In genomic region chr6:156822747-156823206, GRCh38 we compare ENCODE assay signal across 13 cellular contexts. TPM values are rescaled to one million over a fixed set of nuclear protein-coding genes. Genes with fewer than 3 reads are reported as not detected.
DNase-seq lines count a peak whose midpoint lies in the region; ATAC-seq, FAIRE-seq and TF ChIP-seq lines count a peak whose summit lies in the region.
"Had no signal": no experiment of that assay in that cellular context is flagged by ENCODE, and none has a peak within 500 bp of the region (broad histone marks: within the 10 kb centered on the region; RNA-seq: fewer than 3 reads in every experiment).

No MANE protein-coding gene starts in this region.

- ATAC-seq in activated CD8-positive, alpha-beta T cell treated with anti-CD3 and anti-CD28 coated beads, Interleukin-2, amount 10 ng/mL, durations not matched to agents 7 days and 5 days = no peak
- no peak for ATAC-seq in activated CD8-positive, alpha-beta T cell treated with anti-CD3 and anti-CD28 coated beads for 36 hours
- ATAC-seq in K562 = peak; percentile 8; the same call in 2 of the 3 replicates
- ATAC-seq: gastroesophageal sphincter, left lung had no signal

- intact Hi-C loops in activated CD8-positive, alpha-beta T cell treated with anti-CD3 and anti-CD28 coated beads for 36 hours (cut with micrococcal nuclease) = no loop called here
- intact Hi-C loops in K562 (cut with micrococcal nuclease) = no loop called here

- TF ChIP-seq RAD21 in K562 (CRISPR knock-in tag; conservative IDR thresholded peaks at IDR 0.05 in 1 of 2, IDR thresholded peaks at IDR 0.05 in 1 of 2) = no peak
- peak; percentile 29 to 33 for TF ChIP-seq RAD21 in liver (IDR thresholded peaks at IDR 0.05)

- POLR2A ChIA-PET in activated CD8-positive, alpha-beta T cell treated with anti-CD3 and anti-CD28 coated beads, Interleukin-2, amount 10 ng/mL, durations not matched to agents 7 days and 5 days (lab: Charles Lee) = no interaction called here
- POLR2A ChIA-PET in activated CD8-positive, alpha-beta T cell treated with anti-CD3 and anti-CD28 coated beads for 36 hours (lab: Charles Lee) = no interaction called here
- POLR2A ChIA-PET in K562 (lab: Yijun Ruan, JAX) = interaction anchor here (0.9 to 1.7 kb wide), 3 partner anchors 9 to 18 kb away, joined by 3 to 4 read pairs (median 4); no protein-coding TSS in a partner anchor

- no TSS peak for BruUV-seq in K562 (replicated peaks; lab: Mats Ljungman, UMichigan)

- no peak overlapping the region for H3K4me3 ChIP-seq in K562
- H3K4me3 ChIP-seq in liver (ENCODE audit: low read depth in 1 of 3, low read length in 3 of 3) = no peak overlapping the region
- H3K4me3 ChIP-seq: gastroesophageal sphincter, left lung, thyroid gland had no signal

- peaks cover 9 to 14% of the 10 kb centered on the region in 2 experiments for H3K4me1 ChIP-seq in K562 (replicated peaks in 1 of 2; ENCODE audit: control insufficient read depth in 2 of 2, insufficient read depth in 2 of 2, low read length in 2 of 2)
- peaks cover 11 to 23% (median 14%) of the 10 kb centered on the region in 4 donors for H3K4me1 ChIP-seq in liver (ENCODE audit: control insufficient read depth in 4 of 4, insufficient read depth in 4 of 4, low read length in 3 of 4)

- TF ChIP-seq EP300 in K562 (IDR thresholded peaks at IDR 0.05; ENCODE audit: low read length) = no peak

- H3K9ac ChIP-seq in K562 (ENCODE audit: insufficient read depth in 1 of 2, low read depth in 2 of 2, low read length in 2 of 2) (no peak overlapping the region), liver (ENCODE audit: low read depth in 1 of 2, low read length in 2 of 2) (no peak overlapping the region)

- H3K27me3 ChIP-seq in K562 (ENCODE audit: control insufficient read depth in 2 of 2, insufficient read depth in 2 of 2, low read length in 2 of 2) = no peaks in the 10 kb centered on the region
- H3K27me3 ChIP-seq in liver (ENCODE audit: control insufficient read depth in 4 of 4, insufficient read depth in 4 of 4, low read length in 3 of 4) = no peaks in the 10 kb centered on the region
- H3K27me3 ChIP-seq: gastroesophageal sphincter, left lung, thyroid gland had no signal

- no peaks in the 10 kb centered on the region for H3K9me3 Mint-ChIP-seq in activated CD8-positive, alpha-beta T cell treated with anti-CD3 and anti-CD28 coated beads, Interleukin-2, amount 10 ng/mL, durations not matched to agents 7 days and 5 days (ENCODE audit: insufficient read depth)
- no peaks in the 10 kb centered on the region for H3K9me3 Mint-ChIP-seq in activated CD8-positive, alpha-beta T cell treated with anti-CD3 and anti-CD28 coated beads for 36 hours

- no peak for TF ChIP-seq CTCF in activated CD8-positive, alpha-beta T cell treated with anti-CD3 and anti-CD28 coated beads for 36 hours (IDR thresholded peaks at IDR 0.05)
- TF ChIP-seq CTCF in K562 (IDR thresholded peaks at IDR 0.05 in 2 of 3, conservative IDR thresholded peaks at IDR 0.05 in 1 of 3; ENCODE audit: insufficient read depth in 2 of 3, low read depth in 1 of 3, low read length in 3 of 3) = no peak
- TF ChIP-seq CTCF in liver (IDR thresholded peaks at IDR 0.05; ENCODE audit: low read depth, low read length, missing input control) = no peak

- CTCF ChIA-PET in activated CD8-positive, alpha-beta T cell treated with anti-CD3 and anti-CD28 coated beads, Interleukin-2, amount 10 ng/mL, durations not matched to agents 7 days and 5 days (lab: Charles Lee) = no interaction called here
- CTCF ChIA-PET in activated CD8-positive, alpha-beta T cell treated with anti-CD3 and anti-CD28 coated beads for 36 hours (lab: Charles Lee) = no interaction called here
- CTCF ChIA-PET in K562 (lab: Yijun Ruan, JAX; ENCODE audit: low intra/inter-chr PET ratio) = no interaction called here

- in situ Hi-C loops in K562 (cut with MboI) = no loop called here

- WGBS in K562 (ENCODE audit: insufficient coverage, low coverage, missing lambda C conversion rate) = 66% methylated on average over 14 of the region's 14 CpGs
- WGBS in liver = 48% methylated on average over 14 of the region's 14 CpGs

- FAIRE-seq in K562 (lab: Jason Lieb, UNC) (no peak), GM19239 (lab: Jason Lieb, UNC) (no peak)
- FAIRE-seq: GM18507 had no signal

- H4K20me1 ChIP-seq in K562 (replicated peaks; ENCODE audit: control insufficient read depth, insufficient read depth, low read length) = peaks cover 45% of the 10 kb centered on the region

- H3K27me3 Mint-ChIP-seq in activated CD8-positive, alpha-beta T cell treated with anti-CD3 and anti-CD28 coated beads, Interleukin-2, amount 10 ng/mL, durations not matched to agents 7 days and 5 days (ENCODE audit: low read depth) = no peaks in the 10 kb centered on the region
- no peaks in the 10 kb centered on the region for H3K27me3 Mint-ChIP-seq in activated CD8-positive, alpha-beta T cell treated with anti-CD3 and anti-CD28 coated beads for 36 hours
- H3K27me3 Mint-ChIP-seq: activated naive CD8-positive, alpha-beta T cell had no signal

- no peaks in the 10 kb centered on the region for H3K36me3 ChIP-seq in K562 (ENCODE audit: control insufficient read depth, insufficient read depth, low read length)
- H3K36me3 ChIP-seq in liver (ENCODE audit: control insufficient read depth in 4 of 4, insufficient read depth in 3 of 4, low read depth in 1 of 4, low read length in 3 of 4) = no peaks in the 10 kb centered on the region
- H3K36me3 ChIP-seq: gastroesophageal sphincter, left lung, thyroid gland had no signal

- no peak overlapping the region for H3K4me3 Mint-ChIP-seq in activated CD8-positive, alpha-beta T cell treated with anti-CD3 and anti-CD28 coated beads, Interleukin-2, amount 10 ng/mL, durations not matched to agents 7 days and 5 days
- no peak overlapping the region for H3K4me3 Mint-ChIP-seq in activated CD8-positive, alpha-beta T cell treated with anti-CD3 and anti-CD28 coated beads for 36 hours
- H3K4me3 Mint-ChIP-seq: activated naive CD8-positive, alpha-beta T cell had no signal

- no peaks in the 10 kb centered on the region for H3K9me1 ChIP-seq in K562 (ENCODE audit: control insufficient read depth, insufficient read depth, low read length)

- H3K4me2 ChIP-seq in K562 (ENCODE audit: insufficient read depth, low read length) = no peak overlapping the region

- H3K4me1 Mint-ChIP-seq in activated CD8-positive, alpha-beta T cell treated with anti-CD3 and anti-CD28 coated beads, Interleukin-2, amount 10 ng/mL, durations not matched to agents 7 days and 5 days (ENCODE audit: low read depth) = peaks cover 48% of the 10 kb centered on the region
- peaks cover 80% of the 10 kb centered on the region for H3K4me1 Mint-ChIP-seq in activated CD8-positive, alpha-beta T cell treated with anti-CD3 and anti-CD28 coated beads for 36 hours (ENCODE audit: low read depth)

- no peak for DNase-seq in activated CD8-positive, alpha-beta T cell treated with anti-CD3 and anti-CD28 coated beads, Interleukin-2, amount 10 ng/mL, durations not matched to agents 7 days and 5 days
- no peak for DNase-seq in activated CD8-positive, alpha-beta T cell treated with anti-CD3 and anti-CD28 coated beads for 36 hours
- DNase-seq in K562 (ENCODE audit: extremely low read depth in 1 of 4, low spot score in 3 of 4) (no peak), substantia nigra (lab: John Stamatoyannopoulos, UW) (peak in 1 of 49 donors; percentile 45), GM19239 (ENCODE audit: insufficient read length, low spot score) (no peak), A172 (ENCODE audit: low spot score) (no peak)
- no peak for DNase-seq in activated CD4-positive, CD25-positive, alpha-beta regulatory T cell (lab: John Stamatoyannopoulos, UW)
- DNase-seq: thyroid gland had no signal

- H3K9me3 ChIP-seq in K562 (replicated peaks; ENCODE audit: control insufficient read depth, insufficient read depth, low read depth, low read length) (no peaks in the 10 kb centered on the region), liver (ENCODE audit: control insufficient read depth in 4 of 4, low read length in 3 of 4) (no peaks in the 10 kb centered on the region)
- H3K9me3 ChIP-seq: gastroesophageal sphincter, left lung, thyroid gland had no signal

- TF ChIP-seq POLR2A in K562 (conservative IDR thresholded peaks at IDR 0.05) = no peak

- H3K27ac ChIP-seq in K562 (ENCODE audit: extremely low read depth, low read depth, low read length) (no peak overlapping the region), liver (ENCODE audit: low read depth in 1 of 2, low read length in 2 of 2) (peak overlapping the region in 1 of 2 donors; percentile 41), substantia nigra (ENCODE audit: low read depth, low read length, poor library complexity, severe bottlenecking) (peak overlapping the region; percentile 12)
- H3K27ac ChIP-seq: gastroesophageal sphincter, left lung, thyroid gland had no signal

- H3K36me3 Mint-ChIP-seq in activated CD8-positive, alpha-beta T cell treated with anti-CD3 and anti-CD28 coated beads, Interleukin-2, amount 10 ng/mL, durations not matched to agents 7 days and 5 days (ENCODE audit: low read depth) = peaks cover 4% of the 10 kb centered on the region
- H3K36me3 Mint-ChIP-seq in activated CD8-positive, alpha-beta T cell treated with anti-CD3 and anti-CD28 coated beads for 36 hours (ENCODE audit: low read depth) = peaks cover 10% of the 10 kb centered on the region

- no peak overlapping the region for H2AFZ ChIP-seq in K562 (ENCODE audit: low read depth, low read length)

- peaks cover 90% of the 10 kb centered on the region for H3K79me2 ChIP-seq in K562 (ENCODE audit: control insufficient read depth, insufficient read depth, low read length)

- peak overlapping the region; percentile 48 for H3K27ac Mint-ChIP-seq in activated CD8-positive, alpha-beta T cell treated with anti-CD3 and anti-CD28 coated beads, Interleukin-2, amount 10 ng/mL, durations not matched to agents 7 days and 5 days
- no peak overlapping the region for H3K27ac Mint-ChIP-seq in activated CD8-positive, alpha-beta T cell treated with anti-CD3 and anti-CD28 coated beads for 36 hours
- H3K27ac Mint-ChIP-seq: activated naive CD8-positive, alpha-beta T cell had no signal

RNA-seq across cellular contexts. Expression of gene ARID1B, which starts 45.6 kb away (rescaled TPM):
- 10 to 100 TPM; 60.9 to 62.4 TPM for total RNA-seq in activated CD8-positive, alpha-beta T cell treated with anti-CD3 and anti-CD28 coated beads, Interleukin-2, amount 10 ng/mL, durations not matched to agents 7 days and 5 days
- total RNA-seq in activated CD8-positive, alpha-beta T cell treated with anti-CD3 and anti-CD28 coated beads for 36 hours = 10 to 100 TPM; 36.9 to 38.9 TPM
- 166 and 348 TPM in 2 replicates for total RNA-seq in K562 (2011; cell fraction: chromatin; rRNA removed; ENCODE audit: low replicate concordance)
- total RNA-seq in K562 (2011; cell fraction: nucleolus; rRNA removed) = 89.6 and 106 TPM in 2 replicates
- total RNA-seq in K562 (2011; cell fraction: nucleoplasm; rRNA removed) = 226 and 418 TPM in 2 replicates
- total RNA-seq in K562 (2014; rRNA removed) (19.3 and 21.3 TPM in 2 replicates), K562 (2014; rRNA removed; fragmentation: Illumina TruSeq; extraction: Trizol) (32.9 and 37.6 TPM in 2 replicates), K562 (2015; rRNA removed; fragmentation: Illumina TruSeq; extraction: Trizol) (33.7 and 34.3 TPM in 2 replicates), K562 (2021) (48.6 and 50.5 TPM in 2 replicates), liver (10 to 100 TPM; 34.9 to 49.0 TPM)
- polyA plus RNA-seq in K562 (2011; rRNA removed) (20.5 and 20.7 TPM in 2 replicates), K562 (2014; fragmentation: Illumina TruSeq; extraction: Trizol) (26.2 and 30.1 TPM in 2 replicates), K562 (2014; fragmentation: Nextera tagmentation; extraction: Ambion mirVana) (10 to 100 TPM; 12.5 to 25.8 TPM), K562 (2014; rRNA removed) (21.8 and 22.3 TPM in 2 replicates), liver (10 to 100 TPM in 1 of 2 donors, 1 to 10 TPM in 1; 7.0 to 13.5 TPM)
- 16.9 and 20.5 TPM in 2 replicates for polyA plus RNA-seq in K562 (2011; cell fraction: cytosol; rRNA removed)
- 46.8 and 68.6 TPM in 2 replicates for polyA plus RNA-seq in K562 (2011; cell fraction: nucleus; rRNA removed)
- 25.9 and 27.1 TPM in 2 replicates for polyA plus RNA-seq in K562 (2012)
- polyA minus RNA-seq in K562 (2011; rRNA and poly(A)+ RNA removed) = 81.8 and 86.3 TPM in 2 replicates
- polyA minus RNA-seq in K562 (2011; cell fraction: cytosol; rRNA and poly(A)+ RNA removed) = 64.9 and 82.5 TPM in 2 replicates
- polyA minus RNA-seq in K562 (2011; cell fraction: nucleus; rRNA and poly(A)+ RNA removed) = 157 and 175 TPM in 2 replicates
- 13.8 and 14.4 TPM in 2 replicates for total RNA-seq in A172 (2014; rRNA removed; shearing (Covaris generic))
